Comparison of ENCODE assay signal across 18 cellular contexts in genomic region chr3:112339609-112340008, GRCh38. TPM values are rescaled to one million over a fixed set of nuclear protein-coding genes. Genes with fewer than 3 reads are reported as not detected.
A peak's percentile ranks its signal among the peaks of the same experiment; 100 is the strongest.
DNase-seq lines count a peak whose midpoint lies in the region; ATAC-seq, FAIRE-seq and TF ChIP-seq lines count a peak whose summit lies in the region.
"Had no signal": no experiment of that assay in that cellular context is flagged by ENCODE, and none has a peak within 500 bp of the region (broad histone marks: within the 10 kb centered on the region; RNA-seq: fewer than 3 reads in every experiment).

No MANE protein-coding gene starts in this region.

- TF ChIP-seq RAD21 in GM12878 (IDR thresholded peaks at IDR 0.05; ENCODE audit: insufficient read depth, low read depth, low read length): no peak

- CTCF ChIA-PET in activated naive CD4-positive, alpha-beta T cell treated with anti-CD3 and anti-CD28 coated beads for 36 hours (lab: Charles Lee): interaction anchor here (1.9 kb wide), 1 partner anchor 17 kb away, joined by 4 read pairs; no protein-coding TSS in a partner anchor
- CTCF ChIA-PET in GM12878 (lab: Yijun Ruan, JAX): interaction anchor here (1.4 to 2.2 kb wide), 3 partner anchors 46 to 226 kb away, joined by 3 to 10 read pairs (median 4); partner anchors contain the start of gene SLC9C1

- H3K79me2 ChIP-seq in GM12878 (ENCODE audit: control insufficient read depth, insufficient read depth, low read length): peaks cover 74% of the 10 kb centered on the region

- no TSS peak for BruUV-seq in GM12878 (replicated peaks; lab: Mats Ljungman, UMichigan)

- H3K36me3 ChIP-seq in GM12878 (ENCODE audit: control insufficient read depth in 2 of 2, insufficient read depth in 2 of 2, low read length in 1 of 2) (peaks cover 0 to 7% of the 10 kb centered on the region in 2 experiments; a peak in 1 of 4 replicates), mucosa of descending colon (ENCODE audit: low read depth) (no peaks in the 10 kb centered on the region)

- no peaks in the 10 kb centered on the region for H3K9me3 Mint-ChIP-seq in activated naive CD4-positive, alpha-beta T cell treated with anti-CD3 and anti-CD28 coated beads for 36 hours

- H2AFZ ChIP-seq in GM12878 (ENCODE audit: control insufficient read depth, low read depth, low read length): no peak overlapping the region
- H2AFZ ChIP-seq: GM23248 had no signal

- H3K27me3 ChIP-seq in GM12878 (replicated peaks in 1 of 2; ENCODE audit: control insufficient read depth in 2 of 2, insufficient read depth in 2 of 2, low read length in 1 of 2): no peaks in the 10 kb centered on the region

- intact Hi-C loops in activated naive CD4-positive, alpha-beta T cell treated with anti-CD3 and anti-CD28 coated beads for 36 hours (cut with micrococcal nuclease): loop anchor here (5.0 to 10.0 kb wide), 4 partner anchors 635 to 792 kb away; partner anchors contain the start of gene CD200R1
- intact Hi-C loops in GM12878 (cut with micrococcal nuclease; ENCODE audit: unreplicated experiment): no loop called here
- intact Hi-C loops in mucosa of descending colon (cut with DNase I, micrococcal nuclease): no loop called here

- H3K27ac Mint-ChIP-seq in activated naive CD4-positive, alpha-beta T cell treated with anti-CD3 and anti-CD28 coated beads for 36 hours: peak overlapping the region; percentile 87
- H3K27ac Mint-ChIP-seq in T-helper 17 cell: peak overlapping the region; percentile 73
- H3K27ac Mint-ChIP-seq: CD14-positive monocyte had no signal

- H3K27me3 Mint-ChIP-seq in activated naive CD4-positive, alpha-beta T cell treated with anti-CD3 and anti-CD28 coated beads for 36 hours (ENCODE audit: low read depth): no peaks in the 10 kb centered on the region
- no peaks in the 10 kb centered on the region for H3K27me3 Mint-ChIP-seq in T-helper 17 cell

- TF ChIP-seq CTCF in GM12878 (IDR thresholded peaks at IDR 0.05 in 2 of 3, conservative IDR thresholded peaks at IDR 0.05 in 1 of 3; ENCODE audit: control insufficient read depth in 2 of 3, extremely low read depth in 1 of 3, insufficient read depth in 1 of 3, low read depth in 3 of 3, low read length in 3 of 3) (no peak), omental fat pad (IDR thresholded peaks at IDR 0.05) (no peak), mucosa of descending colon (IDR thresholded peaks at IDR 0.05) (no peak)

- in situ Hi-C loops in GM12878 (cut with MboI): no loop called here

- no peaks in the 10 kb centered on the region for H4K20me1 ChIP-seq in GM12878 (ENCODE audit: control insufficient read depth, insufficient read depth)

- no peak for TF ChIP-seq EP300 in GM12878 (IDR thresholded peaks at IDR 0.05; ENCODE audit: borderline replicate concordance in 1 of 2, control insufficient read depth in 1 of 2, low read depth in 2 of 2, low read length in 2 of 2)

- ATAC-seq in T-helper 17 cell: no peak
- peak; percentile 11; the same call in 1 of the 3 replicates for ATAC-seq in GM12878
- peak; percentile 6 for ATAC-seq in omental fat pad (ENCODE audit: low FRiP score)
- no peak for ATAC-seq in mucosa of descending colon
- ATAC-seq: A549 had no signal

- RAD21 ChIA-PET in GM12878 (lab: Charles Lee; ENCODE audit: unreplicated experiment): interaction anchor here (1.0 to 1.2 kb wide), 2 partner anchors 14 to 206 kb away, joined by 3 to 4 read pairs; partner anchors contain the start of gene GCSAM

- POLR2A ChIA-PET in GM12878 (lab: Charles Lee): interaction anchor here (1.7 kb wide), 1 partner anchor 22 kb away, joined by 4 read pairs; no protein-coding TSS in a partner anchor

- no peak for TF ChIP-seq POLR2A in GM12878 (IDR thresholded peaks at IDR 0.05; ENCODE audit: low read depth, low read length)

- H3K36me3 Mint-ChIP-seq in activated naive CD4-positive, alpha-beta T cell treated with anti-CD3 and anti-CD28 coated beads for 36 hours (ENCODE audit: low read depth): peaks cover 58% of the 10 kb centered on the region
- peaks cover 2% of the 10 kb centered on the region for H3K36me3 Mint-ChIP-seq in T-helper 17 cell (ENCODE audit: low read depth)
- H3K36me3 Mint-ChIP-seq: CD14-positive monocyte had no signal

- peak overlapping the region; percentile 3 for H3K4me3 Mint-ChIP-seq in activated naive CD4-positive, alpha-beta T cell treated with anti-CD3 and anti-CD28 coated beads for 36 hours
- H3K4me3 Mint-ChIP-seq in T-helper 17 cell: no peak overlapping the region
- H3K4me3 Mint-ChIP-seq: CD14-positive monocyte had no signal

- no peak overlapping the region; the same call in 1 of the 2 replicates for H3K4me3 ChIP-seq in GM12878
- no peak overlapping the region for H3K4me3 ChIP-seq in mucosa of descending colon
- H3K4me3 ChIP-seq: A549, GM23248 had no signal

- no peak for FAIRE-seq in GM12878 (lab: Jason Lieb, UNC)
- FAIRE-seq: A549, GM19239 had no signal

- H3K4me1 ChIP-seq in GM12878 (ENCODE audit: control insufficient read depth, insufficient read depth, low read length): peaks cover 3% of the 10 kb centered on the region; the same call in 1 of the 2 replicates
- no peaks in the 10 kb centered on the region for H3K4me1 ChIP-seq in mucosa of descending colon (ENCODE audit: low read depth)
- H3K4me1 ChIP-seq: A549 had no signal

- H3K9ac ChIP-seq in GM12878 (ENCODE audit: control insufficient read depth, insufficient read depth, low read length): no peak overlapping the region
- H3K9ac ChIP-seq: GM23248 had no signal

- no peaks in the 10 kb centered on the region for H3K9me3 ChIP-seq in T-helper 17 cell (ENCODE audit: control insufficient read depth, low read length, poor library complexity, severe bottlenecking)
- H3K9me3 ChIP-seq in GM12878 (replicated peaks; ENCODE audit: control insufficient read depth, insufficient read depth, low read length): peaks cover 2% of the 10 kb centered on the region; the same call in 1 of the 3 replicates
- H3K9me3 ChIP-seq in mucosa of descending colon: no peaks in the 10 kb centered on the region

- SMC1A ChIA-PET in GM12878 (lab: Charles Lee; ENCODE audit: uncharacterized antibody, unreplicated experiment): interaction anchor here (1.2 to 4.7 kb wide), 10 partner anchors 11 to 228 kb away, joined by 3 to 28 read pairs (median 6); no protein-coding TSS in a partner anchor

- H3K4me2 ChIP-seq in GM12878 (ENCODE audit: control insufficient read depth, insufficient read depth): peak overlapping the region; percentile 7; the same call in 1 of the 2 replicates
- H3K4me2 ChIP-seq: A549 had no signal

- DNase-seq in activated naive CD4-positive, alpha-beta T cell treated with anti-CD3 and anti-CD28 coated beads for 36 hours: no peak
- DNase-seq in activated naive CD4-positive, alpha-beta T cell treated with anti-CD3 and anti-CD28 coated beads, Interleukin-2, amount 50 U/mL, for 16 hours: no peak
- DNase-seq in T-helper 17 cell (no peak), GM12878 (ENCODE audit: low read depth, low spot score) (no peak), omental fat pad (ENCODE audit: low spot score) (no peak), mucosa of descending colon (no peak), DMS79 (lab: John Stamatoyannopoulos, UW) (no peak), GM19238 (ENCODE audit: insufficient read length, low spot score) (no peak)
- DNase-seq: DMS53, GM23248, NCI-H1436 treated with DMSO at 0.1 percent for 48 hours, NCI-H2081 treated with DMSO at 0.1 percent for 48 hours, NCI-H524 had no signal

- peaks cover 77% of the 10 kb centered on the region for H3K4me1 Mint-ChIP-seq in activated naive CD4-positive, alpha-beta T cell treated with anti-CD3 and anti-CD28 coated beads for 36 hours (ENCODE audit: low read depth)
- H3K4me1 Mint-ChIP-seq in T-helper 17 cell: peaks cover 17% of the 10 kb centered on the region

- H3K27ac ChIP-seq in GM12878 (ENCODE audit: control insufficient read depth, insufficient read depth): no peak overlapping the region
- H3K27ac ChIP-seq: A549, GM23248 had no signal

- WGBS in GM12878 (ENCODE audit: insufficient coverage, insufficient replicate concordance, low lambda C conversion rate, missing lambda C conversion rate): 96% methylated on average over 2 of the region's 2 CpGs

RNA-seq across cellular contexts. Expression of gene CD200, which starts 6.7 kb away (rescaled TPM):
- 10 to 100 TPM; 50.0 to 53.6 TPM for total RNA-seq in activated naive CD4-positive, alpha-beta T cell treated with anti-CD3 and anti-CD28 coated beads for 36 hours
- total RNA-seq in T-helper 17 cell (1 to 10 TPM; 1.7 to 2.8 TPM), GM12878 (2014; rRNA removed) (21.2 and 24.3 TPM in 2 replicates), GM12878 (2014; rRNA removed; fragmentation: Illumina TruSeq; extraction: Trizol) (28.0 and 29.5 TPM in 2 replicates), GM12878 (2021) (27.8 and 29.2 TPM in 2 replicates), omental fat pad (10 to 100 TPM in 3 of 4 donors, 1 to 10 TPM in 1; 4.6 to 59.1 (median 31.4) TPM), mucosa of descending colon (1 to 10 TPM; 3.3 to 6.4 (median 3.9) TPM)
- 63.1 and 64.4 TPM in 2 replicates for total RNA-seq in GM12878 (2013; cell fraction: nucleolus; rRNA removed)
- 9.9 TPM for polyA plus RNA-seq in GM12878 (2011; ENCODE audit: low read depth)
- polyA plus RNA-seq in GM12878 (2011; rRNA removed) (84.3 and 97.3 TPM in 2 replicates), GM12878 (2014; fragmentation: Illumina TruSeq; extraction: Trizol) (51.2 and 65.2 TPM in 2 replicates), GM12878 (2014; fragmentation: Nextera tagmentation; extraction: Ambion mirVana) (10 to 100 TPM; 39.8 to 44.0 TPM), GM12878 (2014; rRNA removed) (25.1 and 31.8 TPM in 2 replicates), GM12878 (2016; fragmentation: Nextera tagmentation; extraction: Ambion mirVana) (10 to 100 TPM; 31.0 to 34.5 TPM)
- polyA plus RNA-seq in GM12878 (2011; cell fraction: cytosol; rRNA removed): 56.1 and 67.4 TPM in 2 replicates
- 48.3 and 66.3 TPM in 2 replicates for polyA plus RNA-seq in GM12878 (2011; cell fraction: nucleus; rRNA removed)
- 13.9 and 25.9 TPM in 2 replicates for polyA plus RNA-seq in GM12878 (2012)
- polyA minus RNA-seq in GM12878 (2011; rRNA and poly(A)+ RNA removed): 60.8 and 70.1 TPM in 2 replicates
- 17.0 and 17.4 TPM in 2 replicates for polyA minus RNA-seq in GM12878 (2011; cell fraction: cytosol; rRNA and poly(A)+ RNA removed)
- 26.0 and 37.7 TPM in 2 replicates for polyA minus RNA-seq in GM12878 (2011; cell fraction: nucleus; rRNA and poly(A)+ RNA removed)
- total RNA-seq: GM23248, HT1080 had no signal
- polyA plus RNA-seq: A549 had no signal

RNA-seq across cellular contexts. Expression of gene SLC9C1, which starts 45.6 kb away (rescaled TPM):
- not detected for total RNA-seq in activated naive CD4-positive, alpha-beta T cell treated with anti-CD3 and anti-CD28 coated beads for 36 hours
- total RNA-seq in T-helper 17 cell (not detected), GM12878 (2014; rRNA removed) (not detected in 2 replicates), GM12878 (2014; rRNA removed; fragmentation: Illumina TruSeq; extraction: Trizol) (not detected in 2 replicates), GM12878 (2021) (not detected in 2 replicates), omental fat pad (1 to 10 TPM in 2 of 4 donors, under 1 TPM in 2; 0.19 to 1.9 (median 1.1) TPM), mucosa of descending colon (under 1 TPM; 0.34 to 0.96 (median 0.51) TPM)
- total RNA-seq in GM12878 (2013; cell fraction: nucleolus; rRNA removed): 3.6 and 5.6 TPM in 2 replicates
- not detected for polyA plus RNA-seq in GM12878 (2011; ENCODE audit: low read depth)
- polyA plus RNA-seq in GM12878 (2011; rRNA removed) (0.23 TPM in 1 of 2 replicates, not detected in the other), GM12878 (2014; fragmentation: Illumina TruSeq; extraction: Trizol) (not detected in 2 replicates), GM12878 (2014; fragmentation: Nextera tagmentation; extraction: Ambion mirVana) (not detected), GM12878 (2014; rRNA removed) (not detected in 2 replicates), GM12878 (2016; fragmentation: Nextera tagmentation; extraction: Ambion mirVana) (not detected)
- not detected in 2 replicates for polyA plus RNA-seq in GM12878 (2011; cell fraction: cytosol; rRNA removed)
- polyA plus RNA-seq in GM12878 (2011; cell fraction: nucleus; rRNA removed): not detected in 2 replicates
- 0.07 TPM in 1 of 2 replicates, not detected in the other for polyA plus RNA-seq in GM12878 (2012)
- not detected in 2 replicates for polyA minus RNA-seq in GM12878 (2011; rRNA and poly(A)+ RNA removed)
- not detected in 2 replicates for polyA minus RNA-seq in GM12878 (2011; cell fraction: cytosol; rRNA and poly(A)+ RNA removed)
- polyA minus RNA-seq in GM12878 (2011; cell fraction: nucleus; rRNA and poly(A)+ RNA removed): not detected in 2 replicates
- total RNA-seq: GM23248, HT1080, RPMI7951 had no signal
- polyA plus RNA-seq: A549, CD14-positive monocyte, GM23248 had no signal

Comparison
In these comparisons a context has a peak if more than half of its experiments do, and no peak if none do; other contexts are left out.
1. ATAC-seq: peak in GM12878 (single experiment) and omental fat pad (single experiment); none in T-helper 17 cell (single experiment) and mucosa of descending colon (single experiment).